Comparison of ENCODE assay signal across 23 cellular contexts in the genomic region with DNA sequence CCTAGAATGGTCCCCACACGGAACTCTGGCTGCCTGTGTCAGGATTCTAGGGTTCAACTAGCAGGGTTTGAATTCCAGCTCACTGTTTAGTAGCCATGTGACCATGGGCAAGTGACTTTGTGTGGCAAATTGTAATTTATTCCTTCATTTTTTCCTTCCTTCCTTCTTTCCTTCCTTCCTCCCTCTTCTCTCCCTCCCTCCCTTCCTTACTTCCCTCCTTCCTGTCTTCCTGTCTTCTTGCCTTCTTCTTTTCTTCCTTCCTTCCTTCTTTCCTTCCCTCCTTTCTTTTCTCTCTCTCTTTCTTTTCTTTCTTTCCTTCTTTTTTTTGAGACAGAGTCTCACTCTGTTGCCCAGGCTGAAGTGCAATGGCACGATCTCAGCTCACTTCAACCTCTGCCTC. TPM values are rescaled to one million over a fixed set of nuclear protein-coding genes. Genes with fewer than 3 reads are reported as not detected.
A peak's percentile ranks its signal among the peaks of the same experiment; 100 is the strongest.
DNase-seq lines count a peak whose midpoint lies in the region; ATAC-seq, FAIRE-seq and TF ChIP-seq lines count a peak whose summit lies in the region.
"Had no signal": no experiment of that assay in that cellular context is flagged by ENCODE, and none has a peak within 500 bp of the region (broad histone marks: within the 10 kb centered on the region; RNA-seq: fewer than 3 reads in every experiment).

No MANE protein-coding gene starts in this region.

- no peaks in the 10 kb centered on the region for H3K36me3 ChIP-seq in Caco-2 (ENCODE audit: control insufficient read depth, insufficient read depth, low read length)
- H3K36me3 ChIP-seq in naive thymus-derived CD4-positive, alpha-beta T cell (ENCODE audit: control insufficient read depth in 2 of 3, insufficient read depth in 3 of 3, low read length in 3 of 3): no peaks in the 10 kb centered on the region
- H3K36me3 ChIP-seq: heart right ventricle, neutrophil, right lobe of liver had no signal

- no peaks in the 10 kb centered on the region for H3K4me1 ChIP-seq in Caco-2
- peaks cover 0 to 6% of the 10 kb centered on the region in 2 donors for H3K4me1 ChIP-seq in naive thymus-derived CD4-positive, alpha-beta T cell (ENCODE audit: control insufficient read depth in 2 of 2, insufficient read depth in 2 of 2, low read length in 2 of 2)
- H3K4me1 ChIP-seq: heart right ventricle, right lobe of liver, testis had no signal

- peaks cover 3% of the 10 kb centered on the region for H3K27me3 Mint-ChIP-seq in Caco-2 (ENCODE audit: insufficient read depth, unreplicated experiment)
- H3K27me3 Mint-ChIP-seq in activated T-helper 1 cell treated with anti-CD3 and anti-CD28 coated beads, Interleukin-12 subunit alpha, Interleukin-12 subunit beta, Interleukin-2, Interleukin-4 antibody, amounts not matched to agents 30 ng/mL and 10 ng/mL and 1 ng/mL, durations not matched to agents 14 hours and 24 hours and 36 hours (ENCODE audit: insufficient read depth): peaks cover 1% of the 10 kb centered on the region
- H3K27me3 Mint-ChIP-seq in naive thymus-derived CD4-positive, alpha-beta T cell: no peaks in the 10 kb centered on the region

- no peaks in the 10 kb centered on the region for H3K27me3 ChIP-seq in Caco-2 (replicated peaks; ENCODE audit: control insufficient read depth, insufficient read depth, low read length)
- H3K27me3 ChIP-seq in naive thymus-derived CD4-positive, alpha-beta T cell (ENCODE audit: control insufficient read depth in 2 of 2, insufficient read depth in 2 of 2, low read length in 2 of 2): no peaks in the 10 kb centered on the region
- H3K27me3 ChIP-seq: BLaER1 treated with 17β-estradiol and CSF1 and Interleukin-3, amounts not matched to agents 10 nM and 100 nM; right lobe of liver; testis had no signal

- intact Hi-C loops in Caco-2 (cut with micrococcal nuclease; ENCODE audit: unreplicated experiment): no loop called here
- intact Hi-C loops in activated T-helper 1 cell treated with anti-CD3 and anti-CD28 coated beads, Interleukin-12 subunit alpha, Interleukin-12 subunit beta, Interleukin-2, Interleukin-4 antibody, amounts not matched to agents 30 ng/mL and 10 ng/mL and 1 ng/mL, durations not matched to agents 14 hours and 24 hours and 36 hours (cut with micrococcal nuclease): no loop called here
- intact Hi-C loops in naive thymus-derived CD4-positive, alpha-beta T cell (cut with micrococcal nuclease): no loop called here

- no peak overlapping the region for H3K27ac Mint-ChIP-seq in Caco-2 (ENCODE audit: unreplicated experiment)
- peak overlapping the region; percentile 41 for H3K27ac Mint-ChIP-seq in activated T-helper 1 cell treated with anti-CD3 and anti-CD28 coated beads, Interleukin-12 subunit alpha, Interleukin-12 subunit beta, Interleukin-2, Interleukin-4 antibody, amounts not matched to agents 30 ng/mL and 10 ng/mL and 1 ng/mL, durations not matched to agents 14 hours and 24 hours and 36 hours
- peak overlapping the region in 2 of 9 donors; percentile 25 to 43 for H3K27ac Mint-ChIP-seq in naive thymus-derived CD4-positive, alpha-beta T cell

- no peak overlapping the region for H3K27ac ChIP-seq in naive thymus-derived CD4-positive, alpha-beta T cell (ENCODE audit: low read depth, low read length)
- H3K27ac ChIP-seq: BLaER1 treated with 17β-estradiol and CSF1 and Interleukin-3, amounts not matched to agents 10 nM and 100 nM; heart right ventricle; neutrophil; right lobe of liver; testis had no signal

- H3K4me1 Mint-ChIP-seq in Caco-2 (ENCODE audit: low read depth, unreplicated experiment): peaks cover 15% of the 10 kb centered on the region
- H3K4me1 Mint-ChIP-seq in activated T-helper 1 cell treated with anti-CD3 and anti-CD28 coated beads, Interleukin-12 subunit alpha, Interleukin-12 subunit beta, Interleukin-2, Interleukin-4 antibody, amounts not matched to agents 30 ng/mL and 10 ng/mL and 1 ng/mL, durations not matched to agents 14 hours and 24 hours and 36 hours (ENCODE audit: low read depth): peaks cover 19% of the 10 kb centered on the region
- peaks cover 0 to 9% (median 5%) of the 10 kb centered on the region in 7 donors for H3K4me1 Mint-ChIP-seq in naive thymus-derived CD4-positive, alpha-beta T cell

- H3K9me3 Mint-ChIP-seq in Caco-2 (ENCODE audit: unreplicated experiment): no peaks in the 10 kb centered on the region
- peaks cover 9% of the 10 kb centered on the region for H3K9me3 Mint-ChIP-seq in activated T-helper 1 cell treated with anti-CD3 and anti-CD28 coated beads, Interleukin-12 subunit alpha, Interleukin-12 subunit beta, Interleukin-2, Interleukin-4 antibody, amounts not matched to agents 30 ng/mL and 10 ng/mL and 1 ng/mL, durations not matched to agents 14 hours and 24 hours and 36 hours
- peaks cover 0 to 8% (median 4%) of the 10 kb centered on the region in 11 donors for H3K9me3 Mint-ChIP-seq in naive thymus-derived CD4-positive, alpha-beta T cell

- CTCF ChIA-PET in Caco-2 (lab: Charles Lee): interaction anchor here (1.2 kb wide), 1 partner anchor 14 kb away, joined by 4 read pairs; no protein-coding TSS in a partner anchor
- CTCF ChIA-PET in naive thymus-derived CD4-positive, alpha-beta T cell (lab: Charles Lee): no interaction called here

- no TSS peak for BruUV-seq in Caco-2 (replicated peaks; lab: Mats Ljungman, UMichigan)

- ATAC-seq in naive thymus-derived CD4-positive, alpha-beta T cell: no peak
- ATAC-seq in HG03175 (IDR thresholded peaks at IDR 0.05; ENCODE audit: unreplicated experiment): no peak
- ATAC-seq: HCT116, heart right ventricle, right lobe of liver had no signal

- peak overlapping the region; percentile 34 for H3K4me3 Mint-ChIP-seq in Caco-2 (ENCODE audit: unreplicated experiment)
- peak overlapping the region; percentile 63 for H3K4me3 Mint-ChIP-seq in activated T-helper 1 cell treated with anti-CD3 and anti-CD28 coated beads, Interleukin-12 subunit alpha, Interleukin-12 subunit beta, Interleukin-2, Interleukin-4 antibody, amounts not matched to agents 30 ng/mL and 10 ng/mL and 1 ng/mL, durations not matched to agents 14 hours and 24 hours and 36 hours
- peak overlapping the region in 5 of 10 donors; percentile 25 to 80 (median 57) for H3K4me3 Mint-ChIP-seq in naive thymus-derived CD4-positive, alpha-beta T cell

- TF ChIP-seq POLR2A in GM12891 (IDR thresholded peaks at IDR 0.05; ENCODE audit: low read depth, low read length): no peak

- FAIRE-seq in GM12891 (lab: Jason Lieb, UNC): peak; percentile 45
- FAIRE-seq: kidney had no signal

- no peaks in the 10 kb centered on the region for H3K36me3 Mint-ChIP-seq in Caco-2 (ENCODE audit: insufficient read depth, unreplicated experiment)
- no peaks in the 10 kb centered on the region for H3K36me3 Mint-ChIP-seq in activated T-helper 1 cell treated with anti-CD3 and anti-CD28 coated beads, Interleukin-12 subunit alpha, Interleukin-12 subunit beta, Interleukin-2, Interleukin-4 antibody, amounts not matched to agents 30 ng/mL and 10 ng/mL and 1 ng/mL, durations not matched to agents 14 hours and 24 hours and 36 hours (ENCODE audit: low read depth)
- peaks cover 0 to 6% (median 0%) of the 10 kb centered on the region in 5 donors for H3K36me3 Mint-ChIP-seq in naive thymus-derived CD4-positive, alpha-beta T cell

- H3K9me3 ChIP-seq in Caco-2: no peaks in the 10 kb centered on the region
- peaks cover 0 to 6% (median 0%) of the 10 kb centered on the region in 3 experiments for H3K9me3 ChIP-seq in naive thymus-derived CD4-positive, alpha-beta T cell (ENCODE audit: control insufficient read depth in 2 of 3, low read length in 3 of 3)
- H3K9me3 ChIP-seq: neutrophil, testis had no signal

- no peak overlapping the region for H3K4me3 ChIP-seq in Caco-2 (ENCODE audit: low read depth, low read length)
- peak overlapping the region; percentile 14 for H3K4me3 ChIP-seq in naive thymus-derived CD4-positive, alpha-beta T cell (ENCODE audit: low read length)
- H3K4me3 ChIP-seq: BLaER1 treated with 17β-estradiol and CSF1 and Interleukin-3, amounts not matched to agents 10 nM and 100 nM; right lobe of liver; testis had no signal

- TF ChIP-seq CTCF in Caco-2 (IDR thresholded peaks at IDR 0.05; ENCODE audit: insufficient read depth in 1 of 2, low read depth in 1 of 2, low read length in 1 of 2, severe bottlenecking in 1 of 2, unreplicated experiment in 1 of 2): no peak

- POLR2A ChIA-PET in Caco-2 (lab: Charles Lee): no interaction called here
- POLR2A ChIA-PET in naive thymus-derived CD4-positive, alpha-beta T cell (lab: Charles Lee): interaction anchor here (0.6 to 1.1 kb wide), 3 partner anchors 9 to 278 kb away, joined by 3 to 5 read pairs (median 3); partner anchors contain the start of gene DENND1C

- DNase-seq in Caco-2: no peak
- DNase-seq in GM12891 (ENCODE audit: insufficient read length, low spot score): no peak
- DNase-seq in activated T-helper 1 cell treated with anti-CD3 and anti-CD28 coated beads, Interleukin-12 subunit alpha, Interleukin-12 subunit beta, Interleukin-2, Interleukin-4 antibody, amounts not matched to agents 30 ng/mL and 10 ng/mL and 1 ng/mL, durations not matched to agents 14 hours and 24 hours and 36 hours (ENCODE audit: low spot score): no peak
- no peak for DNase-seq in naive thymus-derived CD4-positive, alpha-beta T cell
- no peak for DNase-seq in NCI-H2081 treated with DMSO at 0.1 percent for 48 hours (lab: John Stamatoyannopoulos, UW)
- DNase-seq in effector CD8-positive, alpha-beta T cell (lab: John Stamatoyannopoulos, UW): no peak
- DNase-seq: heart right ventricle; kidney; mesenchymal stem cell; NCI-H2081; NCI-H774; right lobe of liver; stimulated activated CD4-positive, alpha-beta T cell treated with anti-CD3 and anti-CD28 coated beads, Interleukin-1b, Interleukin-23, amount 100 ng/mL, for 48 hours; testis had no signal

RNA-seq across cellular contexts. Expression of gene DENND1C, which starts 8.5 kb away (rescaled TPM):
- 3.5 and 4.4 TPM in 2 replicates for total RNA-seq in Caco-2 (2022)
- 44.4 TPM for polyA plus RNA-seq in GM12891 (2012; ENCODE audit: low read depth, missing spikeins)
- total RNA-seq in activated T-helper 1 cell treated with anti-CD3 and anti-CD28 coated beads, Interleukin-12 subunit alpha, Interleukin-12 subunit beta, Interleukin-2, Interleukin-4 antibody, amounts not matched to agents 30 ng/mL and 10 ng/mL and 1 ng/mL, durations not matched to agents 14 hours and 24 hours and 36 hours: 68.4 and 75.6 TPM in 2 replicates
- 100 to 1,000 TPM; 106 to 142 (median 118) TPM for total RNA-seq in naive thymus-derived CD4-positive, alpha-beta T cell
- polyA plus RNA-seq in naive thymus-derived CD4-positive, alpha-beta T cell: 100 to 1,000 TPM in 1 of 2 donors, 10 to 100 TPM in 1; 57.3 to 142 TPM
- total RNA-seq: Daoy, dermis microvascular lymphatic vessel endothelial cell, fibroblast of lung, RPMI7951 had no signal
- polyA plus RNA-seq: fibroblast of lung had no signal

RNA-seq across cellular contexts. Expression of gene TUBB4A, which starts 12.0 kb away (rescaled TPM):
- 3.8 and 6.0 TPM in 2 replicates for total RNA-seq in Caco-2 (2022)
- polyA plus RNA-seq in GM12891 (2012; ENCODE audit: low read depth, missing spikeins): 8.6 TPM
- 2.3 and 3.0 TPM in 2 replicates for total RNA-seq in activated T-helper 1 cell treated with anti-CD3 and anti-CD28 coated beads, Interleukin-12 subunit alpha, Interleukin-12 subunit beta, Interleukin-2, Interleukin-4 antibody, amounts not matched to agents 30 ng/mL and 10 ng/mL and 1 ng/mL, durations not matched to agents 14 hours and 24 hours and 36 hours
- 1 to 10 TPM; 1.5 to 7.6 (median 2.6) TPM for total RNA-seq in naive thymus-derived CD4-positive, alpha-beta T cell
- polyA plus RNA-seq in naive thymus-derived CD4-positive, alpha-beta T cell: 1 to 10 TPM; 1.5 to 4.5 TPM
- total RNA-seq: dermis microvascular lymphatic vessel endothelial cell, fibroblast of lung, RPMI7951 had no signal
- polyA plus RNA-seq: fibroblast of lung had no signal

RNA-seq across cellular contexts. Expression of gene CRB3, which starts 26.1 kb away (rescaled TPM):
- total RNA-seq in Caco-2 (2022): 53.9 and 54.5 TPM in 2 replicates
- 0.86 TPM for polyA plus RNA-seq in GM12891 (2012; ENCODE audit: low read depth, missing spikeins)
- total RNA-seq in activated T-helper 1 cell treated with anti-CD3 and anti-CD28 coated beads, Interleukin-12 subunit alpha, Interleukin-12 subunit beta, Interleukin-2, Interleukin-4 antibody, amounts not matched to agents 30 ng/mL and 10 ng/mL and 1 ng/mL, durations not matched to agents 14 hours and 24 hours and 36 hours: 0.29 and 0.39 TPM in 2 replicates
- 1 to 10 TPM in 4 of 5 experiments, under 1 TPM in 1; 0.44 to 8.6 (median 5.7) TPM for total RNA-seq in naive thymus-derived CD4-positive, alpha-beta T cell
- 10 to 100 TPM in 1 of 2 donors, 1 to 10 TPM in 1; 6.5 to 10.1 TPM for polyA plus RNA-seq in naive thymus-derived CD4-positive, alpha-beta T cell
- total RNA-seq: Daoy; dermis microvascular lymphatic vessel endothelial cell; heart right ventricle; RPMI7951; T-helper 1 cell treated with Interleukin-12 subunit alpha and Interleukin-12 subunit beta and Interleukin-4 antibody, amounts not matched to agents 30 ng/mL and 1 ng/mL, for 36 hours had no signal
- polyA plus RNA-seq: fibroblast of lung had no signal

RNA-seq across cellular contexts. Expression of gene SLC25A23, which starts 30.5 kb away (rescaled TPM):
- total RNA-seq in Caco-2 (2022): 70.5 and 73.5 TPM in 2 replicates
- polyA plus RNA-seq in GM12891 (2012; ENCODE audit: low read depth, missing spikeins): 34.7 TPM
- total RNA-seq in activated T-helper 1 cell treated with anti-CD3 and anti-CD28 coated beads, Interleukin-12 subunit alpha, Interleukin-12 subunit beta, Interleukin-2, Interleukin-4 antibody, amounts not matched to agents 30 ng/mL and 10 ng/mL and 1 ng/mL, durations not matched to agents 14 hours and 24 hours and 36 hours: 18.6 and 20.3 TPM in 2 replicates
- total RNA-seq in naive thymus-derived CD4-positive, alpha-beta T cell: 10 to 100 TPM in 4 of 5 experiments, 1 to 10 TPM in 1; 9.0 to 31.3 (median 22.0) TPM
- 10 to 100 TPM; 18.8 to 35.0 TPM for polyA plus RNA-seq in naive thymus-derived CD4-positive, alpha-beta T cell

RNA-seq across cellular contexts. Expression of gene TNFSF9, which starts 40.7 kb away (rescaled TPM):
- total RNA-seq in Caco-2 (2022): 0.77 and 1.3 TPM in 2 replicates
- 64.1 TPM for polyA plus RNA-seq in GM12891 (2012; ENCODE audit: low read depth, missing spikeins)
- total RNA-seq in activated T-helper 1 cell treated with anti-CD3 and anti-CD28 coated beads, Interleukin-12 subunit alpha, Interleukin-12 subunit beta, Interleukin-2, Interleukin-4 antibody, amounts not matched to agents 30 ng/mL and 10 ng/mL and 1 ng/mL, durations not matched to agents 14 hours and 24 hours and 36 hours: 8.0 and 9.7 TPM in 2 replicates
- total RNA-seq in naive thymus-derived CD4-positive, alpha-beta T cell: 1 to 10 TPM in 3 of 5 experiments, under 1 TPM in 1, not detected in 1; 0.38 to 3.9 (median 3.0) TPM
- not detected for polyA plus RNA-seq in naive thymus-derived CD4-positive, alpha-beta T cell

Comparison
In these comparisons a context has a peak if more than half of its experiments do, and no peak if none do; other contexts are left out.
1. RNA of gene DENND1C, which starts 8.5 kb away (total RNA-seq): 106 to 142 TPM in naive thymus-derived CD4-positive, alpha-beta T cell and 68.4 to 75.6 TPM in activated T-helper 1 cell treated with anti-CD3 and anti-CD28 coated beads, Interleukin-12 subunit alpha, Interleukin-12 subunit beta, Interleukin-2, Interleukin-4 antibody, amounts not matched to agents 30 ng/mL and 10 ng/mL and 1 ng/mL, durations not matched to agents 14 hours and 24 hours and 36 hours; 3.5 to 4.4 TPM in Caco-2; every median in the first group is over 10 times any median in the second.